Comparison of ENCODE assay signal across 20 cellular contexts in genomic region chr5:2165991-2166978, GRCh38.
DNase-seq lines count a peak whose midpoint lies in the region; ATAC-seq, FAIRE-seq and TF ChIP-seq lines count a peak whose summit lies in the region.
"Had no signal": no experiment of that assay in that cellular context is flagged by ENCODE, and none has a peak within 500 bp of the region (broad histone marks: within the 10 kb centered on the region; RNA-seq: fewer than 3 reads in every experiment).

No MANE protein-coding gene starts in this region.

- no peak for FAIRE-seq in H1 (lab: Jason Lieb, UNC)
- FAIRE-seq: A549, D721Med, G401.6, GM12891, H54 had no signal

- DNase-seq in RWPE2 (ENCODE audit: low spot score) (peak; percentile 58), H1 (ENCODE audit: low read depth in 1 of 2, low spot score in 2 of 2) (no peak), neuronal stem cell (ENCODE audit: low spot score) (no peak), suprapubic skin (ENCODE audit: low spot score in 2 of 2) (peak; percentile 50 to 75), middle frontal gyrus (ENCODE audit: extremely low spot score, low spot score) (no peak)
- no peak for DNase-seq in activated CD8-positive, alpha-beta T cell treated with anti-CD3 and anti-CD28 coated beads, Interleukin-2, amount 10 ng/mL, durations not matched to agents 7 days and 5 days
- DNase-seq: AML-193; Caco-2; CD4-positive, alpha-beta T cell; GM23248; HCEC 1CT; IMR-90 had no signal

- CTCF ChIA-PET in H1 (lab: Charles Lee; ENCODE audit: partially characterized antibody), result interaction anchor here (1.2 to 1.6 kb wide), 3 partner anchors 10 to 17 kb away, joined by 4 to 7 read pairs (median 4); no protein-coding TSS in a partner anchor
- CTCF ChIA-PET in activated CD8-positive, alpha-beta T cell treated with anti-CD3 and anti-CD28 coated beads, Interleukin-2, amount 10 ng/mL, durations not matched to agents 7 days and 5 days (lab: Charles Lee), result no interaction called here

- H3K27ac Mint-ChIP-seq in activated CD8-positive, alpha-beta T cell treated with anti-CD3 and anti-CD28 coated beads, Interleukin-2, amount 10 ng/mL, durations not matched to agents 7 days and 5 days, result no peak overlapping the region
- H3K27ac Mint-ChIP-seq: CD4-positive, alpha-beta T cell had no signal

- H3K18ac ChIP-seq in H1 (ENCODE audit: extremely low read depth, low read length), result no peak overlapping the region
- peak overlapping the region; percentile 71 for H3K18ac ChIP-seq in neuronal stem cell (ENCODE audit: low read length)

- H3K4ac ChIP-seq in H1 (replicated peaks; ENCODE audit: insufficient read length, low read depth, low read length), result peak overlapping the region; percentile 71
- H3K4ac ChIP-seq in neuronal stem cell (ENCODE audit: low read length), result no peak overlapping the region

- H3K9me3 ChIP-seq in RWPE2 (ENCODE audit: severe bottlenecking) (no peaks in the 10 kb centered on the region), H1 (ENCODE audit: insufficient read depth in 2 of 2, low read depth in 1 of 2, low read length in 1 of 2) (no peaks in the 10 kb centered on the region), neuronal stem cell (replicated peaks in 1 of 2; ENCODE audit: control insufficient read depth in 2 of 2, insufficient read depth in 1 of 2, low read depth in 1 of 2, low read length in 2 of 2) (no peaks in the 10 kb centered on the region), suprapubic skin (no peaks in the 10 kb centered on the region)
- H3K9me3 ChIP-seq: A549, Caco-2 had no signal

- no peaks in the 10 kb centered on the region for H3K4me1 Mint-ChIP-seq in activated CD8-positive, alpha-beta T cell treated with anti-CD3 and anti-CD28 coated beads, Interleukin-2, amount 10 ng/mL, durations not matched to agents 7 days and 5 days (ENCODE audit: low read depth)

- TF ChIP-seq RAD21 in H1 (IDR thresholded peaks at IDR 0.05 in 1 of 2, conservative IDR thresholded peaks at IDR 0.05 in 1 of 2; ENCODE audit: low read depth in 2 of 2, low read length in 2 of 2), result no peak

- 92% methylated on average over 20 of the region's 21 CpGs; no CpG with 5 or more reads in 1 of the 2 experiments for WGBS in H1 (ENCODE audit: extremely low coverage in 1 of 2, insufficient coverage in 1 of 2, insufficient read length in 1 of 2, insufficient replicate concordance in 2 of 2, low coverage in 1 of 2, low lambda C conversion rate in 2 of 2, missing lambda C conversion rate in 1 of 2), 2 experiments
- no CpG with 5 or more reads among the region's 21 CpGs for WGBS in neuronal stem cell (ENCODE audit: extremely low coverage in 2 of 2, insufficient read length in 2 of 2, insufficient replicate concordance in 1 of 2), 2 donors
- 78% methylated on average over 9 of the region's 21 CpGs for WGBS in suprapubic skin

- H3K23me2 ChIP-seq in H1 (ENCODE audit: low read depth, low read length), result peaks cover under 1% of the 10 kb centered on the region; the same call in 1 of the 2 replicates

- 0 out of 2 replicates have a peak overlapping the region, but pooled peaks have one; percentile 39 for H2BK5ac ChIP-seq in H1 (ENCODE audit: low read depth, low read length)
- no peak overlapping the region for H2BK5ac ChIP-seq in neuronal stem cell (ENCODE audit: low read length)

- H2BK120ac ChIP-seq in H1 (replicated peaks; ENCODE audit: low read depth, low read length) (no peak overlapping the region), neuronal stem cell (ENCODE audit: low read depth, low read length) (no peak overlapping the region)

- H2AK5ac ChIP-seq in H1 (ENCODE audit: low read depth, low read length) (no peak overlapping the region), neuronal stem cell (ENCODE audit: low read depth, low read length) (peak overlapping the region; percentile 29)

- no peak for ATAC-seq in RWPE2 (ENCODE audit: low read depth)
- ATAC-seq in HG02884 (IDR thresholded peaks at IDR 0.05; ENCODE audit: unreplicated experiment), result no peak
- ATAC-seq in activated CD8-positive, alpha-beta T cell treated with anti-CD3 and anti-CD28 coated beads, Interleukin-2, amount 10 ng/mL, durations not matched to agents 7 days and 5 days, result no peak
- ATAC-seq: A549 had no signal

- POLR2A ChIA-PET in H1 (lab: Charles Lee; ENCODE audit: partially characterized antibody), result no interaction called here
- POLR2A ChIA-PET in activated CD8-positive, alpha-beta T cell treated with anti-CD3 and anti-CD28 coated beads, Interleukin-2, amount 10 ng/mL, durations not matched to agents 7 days and 5 days (lab: Charles Lee), result no interaction called here

- H3K23ac ChIP-seq in H1 (ENCODE audit: insufficient read length) (no peak overlapping the region), neuronal stem cell (ENCODE audit: low read depth, low read length, poor library complexity) (peak overlapping the region; percentile 22)

- H3K4me1 ChIP-seq in RWPE2 (ENCODE audit: insufficient read depth, poor library complexity, severe bottlenecking), result no peaks in the 10 kb centered on the region
- peaks cover 4 to 30% (median 9%) of the 10 kb centered on the region in 4 experiments for H3K4me1 ChIP-seq in H1 (replicated peaks in 1 of 4; ENCODE audit: control insufficient read depth in 3 of 4, insufficient read depth in 4 of 4, low read length in 3 of 4)
- peaks cover 0 to 15% of the 10 kb centered on the region in 2 donors for H3K4me1 ChIP-seq in neuronal stem cell (ENCODE audit: control insufficient read depth in 2 of 2, insufficient read depth in 1 of 2, low read depth in 1 of 2, low read length in 2 of 2)
- peaks cover 3% of the 10 kb centered on the region for H3K4me1 ChIP-seq in suprapubic skin
- H3K4me1 ChIP-seq: A549, Caco-2 had no signal

- no peak overlapping the region for H4K5ac ChIP-seq in H1 (ENCODE audit: insufficient read length, low read depth, low read length)

- H3K56ac ChIP-seq in H1 (replicated peaks; ENCODE audit: insufficient read length, low read depth, low read length), result no peak overlapping the region

- TF ChIP-seq EP300 in H1 (IDR thresholded peaks at IDR 0.05; ENCODE audit: borderline replicate concordance in 1 of 2, low read depth in 2 of 2, low read length in 2 of 2), result no peak
- TF ChIP-seq EP300 in suprapubic skin (IDR thresholded peaks at IDR 0.05), result no peak

- H3K4me3 Mint-ChIP-seq in activated CD8-positive, alpha-beta T cell treated with anti-CD3 and anti-CD28 coated beads, Interleukin-2, amount 10 ng/mL, durations not matched to agents 7 days and 5 days, result no peak overlapping the region
- H3K4me3 Mint-ChIP-seq: CD4-positive, alpha-beta T cell had no signal

- H4K91ac ChIP-seq in H1 (replicated peaks; ENCODE audit: insufficient read length, low read length) (peak overlapping the region; percentile 32), neuronal stem cell (ENCODE audit: low read depth, low read length, poor library complexity) (no peak overlapping the region)

- no peaks in the 10 kb centered on the region for H3K9me3 Mint-ChIP-seq in activated CD8-positive, alpha-beta T cell treated with anti-CD3 and anti-CD28 coated beads, Interleukin-2, amount 10 ng/mL, durations not matched to agents 7 days and 5 days (ENCODE audit: insufficient read depth)
- H3K9me3 Mint-ChIP-seq: CD4-positive, alpha-beta T cell had no signal

- H3K4me3 ChIP-seq in RWPE2 (ENCODE audit: severe bottlenecking) (no peak overlapping the region), H1 (ENCODE audit: extremely low read depth in 1 of 4, insufficient read depth in 2 of 4, low read depth in 3 of 4, low read length in 4 of 4) (no peak overlapping the region), neuronal stem cell (ENCODE audit: low read length in 2 of 2) (no peak overlapping the region), suprapubic skin (no peak overlapping the region)
- H3K4me3 ChIP-seq: A549, GM23248 had no signal

- H3K9ac ChIP-seq in H1 (replicated peaks in 1 of 4; ENCODE audit: extremely low read depth in 1 of 4, low read depth in 3 of 4, low read length in 3 of 4) (no peak overlapping the region), neuronal stem cell (ENCODE audit: low read depth, low read length, poor library complexity) (no peak overlapping the region)
- H3K9ac ChIP-seq: GM23248 had no signal

- TF ChIP-seq POLR2A in H1 (IDR thresholded peaks at IDR 0.05; ENCODE audit: control extremely low read depth in 1 of 2, low read depth in 2 of 2, low read length in 2 of 2) (no peak), suprapubic skin (IDR thresholded peaks at IDR 0.05) (no peak)

- no peak for TF ChIP-seq CTCF in RWPE2 (IDR thresholded peaks at IDR 0.05; ENCODE audit: poor library complexity, severe bottlenecking)
- no peak for TF ChIP-seq CTCF in H1 (IDR thresholded peaks at IDR 0.05; ENCODE audit: control extremely low read depth in 1 of 3, insufficient read depth in 1 of 3, low read depth in 1 of 3, low read length in 3 of 3)
- TF ChIP-seq CTCF in suprapubic skin (IDR thresholded peaks at IDR 0.05), result no peak

- H4K20me1 ChIP-seq in H1 (replicated peaks in 1 of 2; ENCODE audit: control insufficient read depth in 1 of 2, insufficient read depth in 2 of 2, low read length in 2 of 2), result no peaks in the 10 kb centered on the region

- H3K36me3 Mint-ChIP-seq in activated CD8-positive, alpha-beta T cell treated with anti-CD3 and anti-CD28 coated beads, Interleukin-2, amount 10 ng/mL, durations not matched to agents 7 days and 5 days (ENCODE audit: low read depth), result no peaks in the 10 kb centered on the region

- H3K14ac ChIP-seq in H1 (ENCODE audit: insufficient read length), result no peak overlapping the region
- H3K14ac ChIP-seq in neuronal stem cell (ENCODE audit: low read length), result peak overlapping the region; percentile 14

- peaks cover 11% of the 10 kb centered on the region for H3K27me3 ChIP-seq in RWPE2 (ENCODE audit: insufficient read depth, poor library complexity, severe bottlenecking)
- no peaks in the 10 kb centered on the region for H3K27me3 ChIP-seq in H1 (replicated peaks in 1 of 4; ENCODE audit: control insufficient read depth in 3 of 4, extremely low read depth in 1 of 4, insufficient read depth in 3 of 4, low read length in 3 of 4)
- no peaks in the 10 kb centered on the region for H3K27me3 ChIP-seq in neuronal stem cell (ENCODE audit: control insufficient read depth in 3 of 3, insufficient read depth in 3 of 3, low read depth in 1 of 3, low read length in 3 of 3)
- H3K27me3 ChIP-seq in suprapubic skin, result peaks cover 17% of the 10 kb centered on the region

- H3K79me2 ChIP-seq in H1 (ENCODE audit: control insufficient read depth in 1 of 2, insufficient read depth in 2 of 2, low read length in 2 of 2), result no peaks in the 10 kb centered on the region

- no peak overlapping the region; the same call in 1 of the 2 replicates for H4K8ac ChIP-seq in H1 (ENCODE audit: extremely low read depth, insufficient read depth, low read length)
- no peak overlapping the region for H4K8ac ChIP-seq in neuronal stem cell (ENCODE audit: low read depth, low read length)

- H2AFZ ChIP-seq in H1 (ENCODE audit: low read length) (no peak overlapping the region), neuronal stem cell (ENCODE audit: low read length) (peak overlapping the region; percentile 33)
- H2AFZ ChIP-seq: GM23248 had no signal

- no peaks in the 10 kb centered on the region for H3K79me1 ChIP-seq in H1 (ENCODE audit: low read depth, low read length)
- no peaks in the 10 kb centered on the region for H3K79me1 ChIP-seq in neuronal stem cell (ENCODE audit: low read depth, low read length)

- H2BK15ac ChIP-seq in H1 (ENCODE audit: low read length), result peak overlapping the region; percentile 12; the same call in 1 of the 2 replicates
- no peak overlapping the region for H2BK15ac ChIP-seq in neuronal stem cell (ENCODE audit: low read length)

- H3K4me2 ChIP-seq in H1 (ENCODE audit: insufficient read depth in 1 of 2, low read depth in 2 of 2, low read length in 2 of 2) (no peak overlapping the region), neuronal stem cell (ENCODE audit: insufficient read depth, low read length, poor library complexity, severe bottlenecking) (no peak overlapping the region)
- H3K4me2 ChIP-seq: A549 had no signal

- H2BK12ac ChIP-seq in H1 (ENCODE audit: low read depth, low read length) (peak overlapping the region; percentile 90; the same call in 1 of the 2 replicates), neuronal stem cell (ENCODE audit: low read length) (peak overlapping the region; percentile 30)

- peaks cover 5% of the 10 kb centered on the region for H3K27me3 Mint-ChIP-seq in activated CD8-positive, alpha-beta T cell treated with anti-CD3 and anti-CD28 coated beads, Interleukin-2, amount 10 ng/mL, durations not matched to agents 7 days and 5 days (ENCODE audit: low read depth)

- H3K36me3 ChIP-seq in RWPE2 (ENCODE audit: low read depth) (no peaks in the 10 kb centered on the region), H1 (ENCODE audit: control insufficient read depth in 2 of 4, insufficient read depth in 4 of 4, low read length in 3 of 4) (no peaks in the 10 kb centered on the region), neuronal stem cell (replicated peaks in 1 of 2; ENCODE audit: control insufficient read depth in 2 of 2, insufficient read depth in 2 of 2, low read length in 2 of 2) (no peaks in the 10 kb centered on the region), suprapubic skin (no peaks in the 10 kb centered on the region)

- H2BK20ac ChIP-seq in H1 (ENCODE audit: low read length), result no peak overlapping the region

- H3K27ac ChIP-seq in RWPE2 (ENCODE audit: poor library complexity, severe bottlenecking), result no peak overlapping the region
- H3K27ac ChIP-seq in H1 (ENCODE audit: low read depth, low read length), result no peak overlapping the region
- no peak overlapping the region for H3K27ac ChIP-seq in neuronal stem cell (replicated peaks; ENCODE audit: low read length)
- H3K27ac ChIP-seq in suprapubic skin, result no peak overlapping the region
- H3K27ac ChIP-seq: A549, C4-2B, GM23248, HL-60 had no signal

Comparison
In these comparisons a context has a peak if more than half of its experiments do, and no peak if none do; other contexts are left out.
1. DNase-seq: peak in RWPE2 (single experiment) and suprapubic skin (2 of 2); none in H1 (0 of 2), neuronal stem cell (single experiment), middle frontal gyrus (single experiment) and activated CD8-positive, alpha-beta T cell treated with anti-CD3 and anti-CD28 coated beads, Interleukin-2, amount 10 ng/mL, durations not matched to agents 7 days and 5 days (single experiment).